Comparison of ENCODE assay signal across 9 cellular contexts in genomic region chr11:124070906-124071621, GRCh38. TPM values are rescaled to one million over a fixed set of nuclear protein-coding genes. Genes with fewer than 3 reads are reported as not detected.
A peak's percentile ranks its signal among the peaks of the same experiment; 100 is the strongest.
DNase-seq lines count a peak whose midpoint lies in the region; ATAC-seq and TF ChIP-seq lines count a peak whose summit lies in the region.
"Had no signal": no experiment of that assay in that cellular context is flagged by ENCODE, and none has a peak within 500 bp of the region (broad histone marks: within the 10 kb centered on the region; RNA-seq: fewer than 3 reads in every experiment).

No MANE protein-coding gene starts in this region.

- H3K4me3 ChIP-seq in AG10803 (ENCODE audit: low read length) = no peak overlapping the region
- H3K4me3 ChIP-seq in coronary artery = no peak overlapping the region
- H3K4me3 ChIP-seq: SJSA1 had no signal

- ATAC-seq in GM18511 (IDR thresholded peaks at IDR 0.05; ENCODE audit: unreplicated experiment) (peak; percentile 87), HG03039 (IDR thresholded peaks at IDR 0.05; ENCODE audit: unreplicated experiment) (peak; percentile 73)

- TF ChIP-seq CTCF in AG10803 (conservative IDR thresholded peaks at IDR 0.05; ENCODE audit: low read length) = peak; percentile 81
- TF ChIP-seq CTCF in coronary artery (IDR thresholded peaks at IDR 0.05) = peak; percentile 46

- no peak overlapping the region for H3K27ac ChIP-seq in coronary artery
- H3K27ac ChIP-seq: SJSA1 had no signal

- DNase-seq in AG10803 (ENCODE audit: low read depth) (peak; percentile 79), NCI-H345 (lab: John Stamatoyannopoulos, UW) (peak; percentile 66), coronary artery (ENCODE audit: low spot score) (no peak), lung microvascular endothelial cell (ENCODE audit: low read depth in 2 of 2) (peak; percentile 88 to 90)
- DNase-seq in activated CD4-positive, alpha-beta T cell treated with anti-CD3 and anti-CD28 coated beads for 4 hours = peak; percentile 54 to 61
- DNase-seq in stimulated activated CD8-positive, alpha-beta memory T cell treated with anti-CD3 and anti-CD28 coated beads, Interleukin-2, amount 100 ng/mL, for 1 hour (ENCODE audit: low read depth in 2 of 2) = peak; percentile 20 to 41

RNA-seq across cellular contexts. Expression of gene OR10G7, which starts 29.9 kb away (rescaled TPM):
- not detected in 2 replicates for total RNA-seq in lung microvascular endothelial cell
- total RNA-seq: SJSA1 had no signal

RNA-seq across cellular contexts. Expression of gene VWA5A, which starts 44.2 kb away (rescaled TPM):
- 3.2 and 4.1 TPM in 2 replicates for total RNA-seq in lung microvascular endothelial cell

RNA-seq across cellular contexts. Expression of gene OR10G8, which starts 44.5 kb away (rescaled TPM):
- not detected in 2 replicates for total RNA-seq in lung microvascular endothelial cell
- total RNA-seq: SJSA1 had no signal

RNA-seq across cellular contexts. Expression of gene OR10G9, which starts 48.3 kb away (rescaled TPM):
- not detected in 2 replicates for total RNA-seq in lung microvascular endothelial cell
- total RNA-seq: SJSA1 had no signal

RNA-seq across cellular contexts. Expression of gene OR10G4, which starts 58.3 kb away (rescaled TPM):
- not detected in 2 replicates for total RNA-seq in lung microvascular endothelial cell
- total RNA-seq: SJSA1 had no signal
